In genomic region chr15:60086676-60087446, GRCh38 we compare ENCODE assay signal across 21 cellular contexts.
DNase-seq lines count a peak whose midpoint lies in the region; FAIRE-seq and TF ChIP-seq lines count a peak whose summit lies in the region.
"Had no signal": no experiment of that assay in that cellular context is flagged by ENCODE, and none has a peak within 500 bp of the region (broad histone marks: within the 10 kb centered on the region; RNA-seq: fewer than 3 reads in every experiment).

No MANE protein-coding gene starts in this region.

- H3K4me1 ChIP-seq in astrocyte (ENCODE audit: insufficient read depth, low read length) (peaks cover 23% of the 10 kb centered on the region), neuronal stem cell (ENCODE audit: control insufficient read depth in 2 of 2, insufficient read depth in 1 of 2, low read depth in 1 of 2, low read length in 2 of 2) (peaks cover 2 to 4% of the 10 kb centered on the region in 2 donors)

- H3K4me2 ChIP-seq in astrocyte (ENCODE audit: low read length) (no peak overlapping the region), neuronal stem cell (ENCODE audit: insufficient read depth, low read length, poor library complexity, severe bottlenecking) (no peak overlapping the region)

- no peak overlapping the region for H3K4me3 ChIP-seq in astrocyte (ENCODE audit: insufficient read depth, low read depth, low read length)
- no peak overlapping the region for H3K4me3 ChIP-seq in neuronal stem cell (ENCODE audit: low read length in 2 of 2)
- H3K4me3 ChIP-seq: GM12878, SJSA1 had no signal

- H3K4me1 Mint-ChIP-seq in astrocyte (ENCODE audit: low read depth, unreplicated experiment), result peaks cover 22% of the 10 kb centered on the region
- H3K4me1 Mint-ChIP-seq: B cell, IgD-negative memory B cell had no signal

- no peak overlapping the region for H3K4me3 Mint-ChIP-seq in astrocyte (ENCODE audit: unreplicated experiment)
- H3K4me3 Mint-ChIP-seq: B cell, H9, IgD-negative memory B cell had no signal

- H2BK120ac ChIP-seq in neuronal stem cell (ENCODE audit: low read depth, low read length), result no peak overlapping the region

- no peaks in the 10 kb centered on the region for H3K9me3 Mint-ChIP-seq in astrocyte (ENCODE audit: unreplicated experiment)
- H3K9me3 Mint-ChIP-seq: H9, IgD-negative memory B cell had no signal

- no peak overlapping the region for H4K8ac ChIP-seq in neuronal stem cell (ENCODE audit: low read depth, low read length)

- no peak overlapping the region for H2AFZ ChIP-seq in astrocyte (ENCODE audit: low read depth, low read length)
- peak overlapping the region; percentile 32 for H2AFZ ChIP-seq in neuronal stem cell (ENCODE audit: low read length)

- no peaks in the 10 kb centered on the region for H3K36me3 Mint-ChIP-seq in astrocyte (ENCODE audit: low read depth, unreplicated experiment)
- H3K36me3 Mint-ChIP-seq: IgD-negative memory B cell had no signal

- no peaks in the 10 kb centered on the region for H3K36me3 ChIP-seq in astrocyte (ENCODE audit: insufficient read depth, low read length)
- no peaks in the 10 kb centered on the region for H3K36me3 ChIP-seq in neuronal stem cell (replicated peaks in 1 of 2; ENCODE audit: control insufficient read depth in 2 of 2, insufficient read depth in 2 of 2, low read length in 2 of 2)
- H3K36me3 ChIP-seq: SJSA1 had no signal

- FAIRE-seq in H54 (lab: Jason Lieb, UNC) (no peak), astrocyte (lab: Jason Lieb, UNC) (no peak)
- FAIRE-seq: GM12878 had no signal

- no peak overlapping the region for H2BK12ac ChIP-seq in neuronal stem cell (ENCODE audit: low read length)

- no peak overlapping the region for H3K27ac Mint-ChIP-seq in astrocyte (ENCODE audit: unreplicated experiment)
- H3K27ac Mint-ChIP-seq: B cell, H9, IgD-negative memory B cell had no signal

- TF ChIP-seq POLR2A in H54 (IDR thresholded peaks at IDR 0.05; ENCODE audit: low read depth, low read length), result no peak

- H3K27ac ChIP-seq in astrocyte (ENCODE audit: low read depth, low read length), result no peak overlapping the region
- no peak overlapping the region for H3K27ac ChIP-seq in neuronal stem cell (replicated peaks; ENCODE audit: low read length)
- H3K27ac ChIP-seq in caudate nucleus (ENCODE audit: low read depth, low read length), result no peak overlapping the region
- H3K27ac ChIP-seq: SJSA1 had no signal

- WGBS in neuronal stem cell (ENCODE audit: extremely low coverage in 2 of 2, insufficient read length in 2 of 2, insufficient replicate concordance in 1 of 2), 2 donors, result no CpG with 5 or more reads among the region's 8 CpGs

- DNase-seq in H54 (ENCODE audit: insufficient read length, low spot score) (peak; percentile 33), NCI-H226 (peak; percentile 19), astrocyte (ENCODE audit: low read depth) (peak; percentile 60), neuronal stem cell (ENCODE audit: low spot score) (no peak), NCI-H510A (lab: John Stamatoyannopoulos, UW) (no peak), caudate nucleus (lab: John Stamatoyannopoulos, UW) (no peak), iPS-NIHi7 (ENCODE audit: extremely low spot score) (no peak)
- DNase-seq: DMS 273 treated with DMSO at 0.1 percent for 48 hours, EL, H9, Karpas-422, NCI-H1092 treated with DMSO at 0.1 percent for 48 hours, NCI-H146, NCI-H2081, NCI-H2171 treated with DMSO at 0.1 percent for 48 hours, NCI-H510A treated with DMSO at 0.1 percent for 48 hours, NCI-H82 had no signal

- H3K4ac ChIP-seq in neuronal stem cell (ENCODE audit: low read length), result no peak overlapping the region

- no peak overlapping the region for H3K14ac ChIP-seq in neuronal stem cell (ENCODE audit: low read length)

- no peak overlapping the region for H4K91ac ChIP-seq in neuronal stem cell (ENCODE audit: low read depth, low read length, poor library complexity)

- H3K27me3 ChIP-seq in astrocyte (ENCODE audit: insufficient read depth, low read length) (no peaks in the 10 kb centered on the region), neuronal stem cell (ENCODE audit: control insufficient read depth in 3 of 3, insufficient read depth in 3 of 3, low read depth in 1 of 3, low read length in 3 of 3) (no peaks in the 10 kb centered on the region)

- TF ChIP-seq CTCF in astrocyte (IDR thresholded peaks at IDR 0.05; ENCODE audit: insufficient read depth, low read depth, low read length), result no peak

- no peak overlapping the region for H3K9ac ChIP-seq in astrocyte (ENCODE audit: low read length)
- H3K9ac ChIP-seq in neuronal stem cell (ENCODE audit: low read depth, low read length, poor library complexity), result no peak overlapping the region

- no peak overlapping the region for H3K23ac ChIP-seq in neuronal stem cell (ENCODE audit: low read depth, low read length, poor library complexity)

- H4K20me1 ChIP-seq in astrocyte (ENCODE audit: insufficient read depth, low read length), result no peaks in the 10 kb centered on the region

- H3K27me3 Mint-ChIP-seq in astrocyte (ENCODE audit: low read depth, unreplicated experiment), result peaks cover 2% of the 10 kb centered on the region

- H2BK5ac ChIP-seq in neuronal stem cell (ENCODE audit: low read length), result no peak overlapping the region

- H2AK5ac ChIP-seq in neuronal stem cell (ENCODE audit: low read depth, low read length), result no peak overlapping the region

- H3K79me1 ChIP-seq in neuronal stem cell (ENCODE audit: low read depth, low read length), result no peaks in the 10 kb centered on the region

- no peaks in the 10 kb centered on the region for H3K79me2 ChIP-seq in astrocyte (ENCODE audit: insufficient read depth, low read length)

- H3K18ac ChIP-seq in neuronal stem cell (ENCODE audit: low read length), result peak overlapping the region; percentile 35

- H3K9me3 ChIP-seq in astrocyte (ENCODE audit: insufficient read depth, low read depth, low read length), result no peaks in the 10 kb centered on the region
- H3K9me3 ChIP-seq in neuronal stem cell (replicated peaks in 1 of 2; ENCODE audit: control insufficient read depth in 2 of 2, insufficient read depth in 1 of 2, low read depth in 1 of 2, low read length in 2 of 2), result no peaks in the 10 kb centered on the region
- H3K9me3 ChIP-seq: SJSA1 had no signal

- H2BK15ac ChIP-seq in neuronal stem cell (ENCODE audit: low read length), result no peak overlapping the region

Comparison
In these comparisons a context has a peak if more than half of its experiments do, and no peak if none do; other contexts are left out.
1. DNase-seq: peak in H54 (single experiment), NCI-H226 (single experiment) and astrocyte (single experiment); none in neuronal stem cell (single experiment), NCI-H510A (single experiment), caudate nucleus (0 of 61) and iPS-NIHi7 (single experiment).